Comparison of ENCODE assay signal across 14 cellular contexts in genomic region chr14:73774244-73774575, GRCh38.
DNase-seq lines count a peak whose midpoint lies in the region; ATAC-seq, FAIRE-seq and TF ChIP-seq lines count a peak whose summit lies in the region.
"Had no signal": no experiment of that assay in that cellular context is flagged by ENCODE, and none has a peak within 500 bp of the region (broad histone marks: within the 10 kb centered on the region; RNA-seq: fewer than 3 reads in every experiment).

No MANE protein-coding gene starts in this region.

- H3K4me3 ChIP-seq in right lobe of liver = no peak overlapping the region
- H3K4me3 ChIP-seq in HepG2 (replicated peaks in 1 of 3; ENCODE audit: insufficient read depth in 1 of 3, low read depth in 2 of 3, low read length in 3 of 3) = no peak overlapping the region
- H3K4me3 ChIP-seq in uterus = no peak overlapping the region
- H3K4me3 ChIP-seq: GM23338 had no signal

- ATAC-seq in right lobe of liver (no peak), HepG2 (no peak), HG02571 (IDR thresholded peaks at IDR 0.05; ENCODE audit: unreplicated experiment) (no peak), HG02642 (IDR thresholded peaks at IDR 0.05; ENCODE audit: poor library complexity, unreplicated experiment) (no peak)
- ATAC-seq in activated CD8-positive, alpha-beta T cell treated with anti-CD3 and anti-CD28 coated beads for 36 hours = no peak
- ATAC-seq in naive thymus-derived CD8-positive, alpha-beta T cell = no peak
- ATAC-seq: GM23338 had no signal

- in situ Hi-C loops in HepG2 (cut with HindIII; ENCODE audit: extremely low pct_ligation_motif_present, low pct_unique_long_range_greater_than_20kb) = no loop called here

- FAIRE-seq in HepG2 (lab: Jason Lieb, UNC) = no peak

- H3K4me3 Mint-ChIP-seq in activated CD8-positive, alpha-beta T cell treated with anti-CD3 and anti-CD28 coated beads for 36 hours = no peak overlapping the region
- peak overlapping the region in 3 of 10 donors; percentile 17 to 18 (median 18) for H3K4me3 Mint-ChIP-seq in naive thymus-derived CD8-positive, alpha-beta T cell
- H3K4me3 Mint-ChIP-seq: GM23338 had no signal

- H3K4me1 ChIP-seq in right lobe of liver (peaks cover 0 to 33% (median 17%) of the 10 kb centered on the region in 4 donors), HepG2 (ENCODE audit: insufficient read depth, low read length) (peaks cover 78% of the 10 kb centered on the region), uterus (peaks cover 16 to 23% of the 10 kb centered on the region in 2 donors)

- no peaks in the 10 kb centered on the region for H3K9me3 Mint-ChIP-seq in activated CD8-positive, alpha-beta T cell treated with anti-CD3 and anti-CD28 coated beads for 36 hours
- H3K9me3 Mint-ChIP-seq in naive thymus-derived CD8-positive, alpha-beta T cell = no peaks in the 10 kb centered on the region
- H3K9me3 Mint-ChIP-seq: GM23338 had no signal

- no peak overlapping the region for H2AFZ ChIP-seq in HepG2 (ENCODE audit: low read length)
- H2AFZ ChIP-seq: GM23338 had no signal

- peak overlapping the region; percentile 72 for H3K27ac Mint-ChIP-seq in activated CD8-positive, alpha-beta T cell treated with anti-CD3 and anti-CD28 coated beads for 36 hours
- peak overlapping the region in 9 of 10 donors; percentile 56 to 95 (median 88) for H3K27ac Mint-ChIP-seq in naive thymus-derived CD8-positive, alpha-beta T cell
- H3K27ac Mint-ChIP-seq: GM23338 had no signal

- TF ChIP-seq RAD21 in HepG2 (CRISPR knock-in tag; IDR thresholded peaks at IDR 0.05) = no peak

- H3K9ac ChIP-seq in HepG2 (ENCODE audit: insufficient read depth, low read depth, low read length) = no peak overlapping the region

- peak in 2 of 3 donors; percentile 7 to 23 for DNase-seq in right lobe of liver
- no peak for DNase-seq in HepG2 (ENCODE audit: low spot score)
- no peak for DNase-seq in activated CD8-positive, alpha-beta T cell treated with anti-CD3 and anti-CD28 coated beads for 36 hours
- DNase-seq in naive thymus-derived CD8-positive, alpha-beta T cell = no peak
- DNase-seq in uterus = no peak
- no peak for DNase-seq in NCI-H510A treated with DMSO at 0.1 percent for 48 hours (lab: John Stamatoyannopoulos, UW)
- DNase-seq: activated T-cell treated with anti-CD3 and anti-CD28 coated beads for 4 hours, NCI-H2029, retina, T1000 had no signal

- no peaks in the 10 kb centered on the region for H3K36me3 ChIP-seq in right lobe of liver
- H3K36me3 ChIP-seq in HepG2 (replicated peaks in 1 of 2; ENCODE audit: control insufficient read depth in 1 of 2, insufficient read depth in 2 of 2, low read length in 2 of 2) = peaks cover 0 to 5% of the 10 kb centered on the region in 2 experiments; a peak in 3 of 5 replicates
- H3K36me3 ChIP-seq in uterus = no peaks in the 10 kb centered on the region

- peaks cover 93% of the 10 kb centered on the region for H3K79me2 ChIP-seq in HepG2 (ENCODE audit: insufficient read depth, low read length)

- H3K36me3 Mint-ChIP-seq in activated CD8-positive, alpha-beta T cell treated with anti-CD3 and anti-CD28 coated beads for 36 hours (ENCODE audit: low read depth) = peaks cover 17% of the 10 kb centered on the region
- H3K36me3 Mint-ChIP-seq in naive thymus-derived CD8-positive, alpha-beta T cell = peaks cover 0 to 3% (median 0%) of the 10 kb centered on the region in 3 donors

- POLR2A ChIA-PET in HepG2 (lab: Yijun Ruan, JAX) = no interaction called here
- POLR2A ChIA-PET in activated CD8-positive, alpha-beta T cell treated with anti-CD3 and anti-CD28 coated beads for 36 hours (lab: Charles Lee) = interaction anchor here (12.8 to 24.9 kb wide), 2 partner anchors 10 to 18 kb away, joined by 211 to 512 read pairs; a partner anchor contains a TSS
- POLR2A ChIA-PET in naive thymus-derived CD8-positive, alpha-beta T cell (lab: Charles Lee) = interaction anchor here (1.8 to 10.0 kb wide), 4 partner anchors 9 to 31 kb away, joined by 4 to 145 read pairs (median 74); a partner anchor contains a TSS

- TF ChIP-seq CTCF in right lobe of liver (IDR thresholded peaks at IDR 0.05) = no peak
- TF ChIP-seq CTCF in HepG2 (CRISPR knock-in tag; IDR thresholded peaks at IDR 0.05) = no peak
- no peak for TF ChIP-seq CTCF in activated CD8-positive, alpha-beta T cell treated with anti-CD3 and anti-CD28 coated beads for 36 hours (IDR thresholded peaks at IDR 0.05)
- TF ChIP-seq CTCF in uterus (IDR thresholded peaks at IDR 0.05) = no peak

- no peak overlapping the region for H3K4me2 ChIP-seq in HepG2 (ENCODE audit: low read depth, low read length)
- H3K4me2 ChIP-seq: GM23338 had no signal

- intact Hi-C loops in right lobe of liver (cut with DNase I) = no loop called here
- intact Hi-C loops in HepG2 (cut with micrococcal nuclease; ENCODE audit: unreplicated experiment) = no loop called here
- intact Hi-C loops in activated CD8-positive, alpha-beta T cell treated with anti-CD3 and anti-CD28 coated beads for 36 hours (cut with micrococcal nuclease) = no loop called here
- intact Hi-C loops in uterus (cut with DNase I; ENCODE audit: low total_unique reads) = no loop called here

- H3K27me3 Mint-ChIP-seq in activated CD8-positive, alpha-beta T cell treated with anti-CD3 and anti-CD28 coated beads for 36 hours = no peaks in the 10 kb centered on the region
- H3K27me3 Mint-ChIP-seq in naive thymus-derived CD8-positive, alpha-beta T cell = no peaks in the 10 kb centered on the region

- 33% methylated on average over 2 of the region's 3 CpGs for WGBS in right lobe of liver (ENCODE audit: insufficient coverage, low coverage, low lambda C conversion rate, missing lambda C conversion rate)
- WGBS in HepG2 (ENCODE audit: low lambda C conversion rate) = 71% methylated on average over 1 of the region's 3 CpGs

- H3K27ac ChIP-seq in right lobe of liver = no peak overlapping the region
- H3K27ac ChIP-seq in HepG2 (ENCODE audit: extremely low read length, insufficient read depth, low read length) = no peak overlapping the region
- H3K27ac ChIP-seq in uterus = peak overlapping the region; percentile 38 to 50
- H3K27ac ChIP-seq: C4-2B had no signal

- peaks cover 72% of the 10 kb centered on the region for H4K20me1 ChIP-seq in HepG2 (ENCODE audit: insufficient read depth, low read length)

- H3K4me1 Mint-ChIP-seq in activated CD8-positive, alpha-beta T cell treated with anti-CD3 and anti-CD28 coated beads for 36 hours (ENCODE audit: low read depth) = peaks cover 84% of the 10 kb centered on the region
- peaks cover 42 to 88% (median 84%) of the 10 kb centered on the region in 4 donors for H3K4me1 Mint-ChIP-seq in naive thymus-derived CD8-positive, alpha-beta T cell

- TF ChIP-seq POLR2A in right lobe of liver (IDR thresholded peaks at IDR 0.05) (no peak), HepG2 (IDR thresholded peaks at IDR 0.05; ENCODE audit: insufficient read depth in 1 of 2, low read depth in 2 of 2, low read length in 2 of 2) (no peak), uterus (IDR thresholded peaks at IDR 0.05) (no peak)

- TF ChIP-seq EP300 in HepG2 (IDR thresholded peaks at IDR 0.05; ENCODE audit: low read depth in 2 of 2, low read length in 2 of 2) = no peak
- no peak for TF ChIP-seq EP300 in HepG2 (CRISPR knock-in tag; IDR thresholded peaks at IDR 0.05; ENCODE audit: borderline replicate concordance)

- H3K9me3 ChIP-seq in right lobe of liver = no peaks in the 10 kb centered on the region
- H3K9me3 ChIP-seq in HepG2 (ENCODE audit: low read length) = no peaks in the 10 kb centered on the region
- H3K9me3 ChIP-seq in uterus = no peaks in the 10 kb centered on the region

- no peaks in the 10 kb centered on the region for H3K27me3 ChIP-seq in right lobe of liver
- H3K27me3 ChIP-seq in HepG2 (ENCODE audit: control insufficient read depth in 1 of 2, insufficient read depth in 2 of 2, low read length in 2 of 2) = no peaks in the 10 kb centered on the region
- no peaks in the 10 kb centered on the region for H3K27me3 ChIP-seq in uterus

- BruUV-seq in HepG2 (replicated peaks; lab: Mats Ljungman, UMichigan) = no TSS peak

- CTCF ChIA-PET in HepG2 (lab: Yijun Ruan, JAX; ENCODE audit: low intra/inter-chr PET ratio, low total read pairs) = no interaction called here
- CTCF ChIA-PET in activated CD8-positive, alpha-beta T cell treated with anti-CD3 and anti-CD28 coated beads for 36 hours (lab: Charles Lee) = interaction anchor here (8.1 kb wide), 1 partner anchor 12 kb away, joined by 76 read pairs; no protein-coding TSS in a partner anchor

TF ChIP-seq in HepG2, 621 proteins besides CTCF, POLR2A, EP300 and RAD21 (continues in another document):
- TF ChIP-seq IKZF5 (CRISPR knock-in tag; IDR thresholded peaks at IDR 0.05) (no peak), ZIK1 (CRISPR knock-in tag; IDR thresholded peaks at IDR 0.05; ENCODE audit: borderline replicate concordance, low read depth) (no peak), ZNF274 (CRISPR knock-in tag; IDR thresholded peaks at IDR 0.05) (no peak), LBX2 (CRISPR knock-in tag; IDR thresholded peaks at IDR 0.05; ENCODE audit: borderline replicate concordance) (no peak), MLX (CRISPR knock-in tag; IDR thresholded peaks at IDR 0.05) (no peak), ZNF790 (CRISPR knock-in tag; IDR thresholded peaks at IDR 0.05; ENCODE audit: borderline replicate concordance) (no peak), ZNF75D (CRISPR knock-in tag; IDR thresholded peaks at IDR 0.05; ENCODE audit: borderline replicate concordance) (no peak), SP140L (CRISPR knock-in tag; IDR thresholded peaks at IDR 0.05; ENCODE audit: borderline replicate concordance) (no peak), SMAD1 (CRISPR knock-in tag; IDR thresholded peaks at IDR 0.05; ENCODE audit: borderline replicate concordance, low read depth) (no peak), KLF12 (CRISPR knock-in tag; IDR thresholded peaks at IDR 0.05; ENCODE audit: borderline replicate concordance) (no peak)

Comparison
In these comparisons a context has a peak if more than half of its experiments do, and no peak if none do; other contexts are left out.
1. DNase-seq: peak in right lobe of liver (2 of 3); none in HepG2 (single experiment), activated CD8-positive, alpha-beta T cell treated with anti-CD3 and anti-CD28 coated beads for 36 hours (single experiment), naive thymus-derived CD8-positive, alpha-beta T cell (0 of 10), uterus (0 of 2) and NCI-H510A treated with DMSO at 0.1 percent for 48 hours (single experiment).
2. H3K27ac ChIP-seq: peak in uterus (2 of 2); none in right lobe of liver (0 of 3) and HepG2 (single experiment).